1 cellular context compared by ENCODE assay signal in genomic region chr1:55212349-55213028, GRCh38.
A peak's percentile ranks its signal among the peaks of the same experiment; 100 is the strongest.
TF ChIP-seq lines count a peak whose summit lies in the region.

No MANE protein-coding gene starts in this region.

TF ChIP-seq in K562, 482 proteins besides CTCF, POLR2A, EP300 and RAD21 (continued from another document):
- TF ChIP-seq, protein P1, sequence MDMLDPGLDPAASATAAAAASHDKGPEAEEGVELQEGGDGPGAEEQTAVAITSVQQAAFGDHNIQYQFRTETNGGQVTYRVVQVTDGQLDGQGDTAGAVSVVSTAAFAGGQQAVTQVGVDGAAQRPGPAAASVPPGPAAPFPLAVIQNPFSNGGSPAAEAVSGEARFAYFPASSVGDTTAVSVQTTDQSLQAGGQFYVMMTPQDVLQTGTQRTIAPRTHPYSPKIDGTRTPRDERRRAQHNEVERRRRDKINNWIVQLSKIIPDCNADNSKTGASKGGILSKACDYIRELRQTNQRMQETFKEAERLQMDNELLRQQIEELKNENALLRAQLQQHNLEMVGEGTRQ (CRISPR knock-in tag; IDR thresholded peaks at IDR 0.05): no peak
- TF ChIP-seq CBFA2T2 (conservative IDR thresholded peaks at IDR 0.05): no peak
- no peak for TF ChIP-seq EZH2 (IDR thresholded peaks at IDR 0.05; ENCODE audit: borderline replicate concordance, low read depth, low read length)
- TF ChIP-seq NR3C1 (CRISPR knock-in tag; IDR thresholded peaks at IDR 0.05): no peak
- TF ChIP-seq PKNOX1 (IDR thresholded peaks at IDR 0.05): peak; percentile 80
- TF ChIP-seq, protein P2, sequence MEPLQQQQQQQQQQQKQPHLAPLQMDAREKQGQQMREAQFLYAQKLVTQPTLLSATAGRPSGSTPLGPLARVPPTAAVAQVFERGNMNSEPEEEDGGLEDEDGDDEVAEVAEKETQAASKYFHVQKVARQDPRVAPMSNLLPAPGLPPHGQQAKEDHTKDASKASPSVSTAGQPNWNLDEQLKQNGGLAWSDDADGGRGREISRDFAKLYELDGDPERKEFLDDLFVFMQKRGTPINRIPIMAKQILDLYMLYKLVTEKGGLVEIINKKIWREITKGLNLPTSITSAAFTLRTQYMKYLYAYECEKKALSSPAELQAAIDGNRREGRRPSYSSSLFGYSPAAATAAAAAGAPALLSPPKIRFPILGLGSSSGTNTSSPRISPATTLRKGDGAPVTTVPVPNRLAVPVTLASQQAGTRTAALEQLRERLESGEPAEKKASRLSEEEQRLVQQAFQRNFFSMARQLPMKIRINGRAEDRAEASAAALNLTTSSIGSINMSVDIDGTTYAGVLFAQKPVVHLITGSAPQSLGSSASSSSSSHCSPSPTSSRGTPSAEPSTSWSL (CRISPR knock-in tag; IDR thresholded peaks at IDR 0.05; ENCODE audit: borderline replicate concordance): no peak
- TF ChIP-seq DACH1 (IDR thresholded peaks at IDR 0.05; ENCODE audit: partially characterized antibody): peak; percentile 1
- TF ChIP-seq ZNF764 (CRISPR knock-in tag; IDR thresholded peaks at IDR 0.05; ENCODE audit: low read depth): no peak
- no peak for TF ChIP-seq ZNF445 (CRISPR knock-in tag; IDR thresholded peaks at IDR 0.05; ENCODE audit: low read depth)
- no peak for TF ChIP-seq E2F8 (IDR thresholded peaks at IDR 0.05; ENCODE audit: low read depth, partially characterized antibody)
- TF ChIP-seq SMAD4 (CRISPR knock-in tag; conservative IDR thresholded peaks at IDR 0.05): no peak
- no peak for TF ChIP-seq ZBTB26 (CRISPR knock-in tag; IDR thresholded peaks at IDR 0.05)
- TF ChIP-seq SMARCC2 (IDR thresholded peaks at IDR 0.05; ENCODE audit: low read depth): no peak
- no peak for TF ChIP-seq HLTF (IDR thresholded peaks at IDR 0.05)
- no peak for TF ChIP-seq ZNF436 (CRISPR knock-in tag; IDR thresholded peaks at IDR 0.05)
- TF ChIP-seq TRIM28 (IDR thresholded peaks at IDR 0.05): no peak
- TF ChIP-seq ILK (tag; IDR thresholded peaks at IDR 0.05; ENCODE audit: borderline replicate concordance, low read depth): no peak
- TF ChIP-seq LEF1 (IDR thresholded peaks at IDR 0.05): no peak
- no peak for TF ChIP-seq MYC (IDR thresholded peaks at IDR 0.05; ENCODE audit: low read depth, low read length)
- TF ChIP-seq MYC (CRISPR knock-in tag; IDR thresholded peaks at IDR 0.05; ENCODE audit: borderline replicate concordance, low read depth): no peak
- no peak for TF ChIP-seq KDM4B (IDR thresholded peaks at IDR 0.05; ENCODE audit: borderline replicate concordance in 2 of 2, low read depth in 1 of 2)
- 0 out of 2 replicates have a peak, but pooled peaks have one; percentile 14 for TF ChIP-seq ZNF311 (CRISPR knock-in tag; IDR thresholded peaks at IDR 0.05)
- no peak for TF ChIP-seq CC2D1A (IDR thresholded peaks at IDR 0.05)
- TF ChIP-seq, protein P3, sequence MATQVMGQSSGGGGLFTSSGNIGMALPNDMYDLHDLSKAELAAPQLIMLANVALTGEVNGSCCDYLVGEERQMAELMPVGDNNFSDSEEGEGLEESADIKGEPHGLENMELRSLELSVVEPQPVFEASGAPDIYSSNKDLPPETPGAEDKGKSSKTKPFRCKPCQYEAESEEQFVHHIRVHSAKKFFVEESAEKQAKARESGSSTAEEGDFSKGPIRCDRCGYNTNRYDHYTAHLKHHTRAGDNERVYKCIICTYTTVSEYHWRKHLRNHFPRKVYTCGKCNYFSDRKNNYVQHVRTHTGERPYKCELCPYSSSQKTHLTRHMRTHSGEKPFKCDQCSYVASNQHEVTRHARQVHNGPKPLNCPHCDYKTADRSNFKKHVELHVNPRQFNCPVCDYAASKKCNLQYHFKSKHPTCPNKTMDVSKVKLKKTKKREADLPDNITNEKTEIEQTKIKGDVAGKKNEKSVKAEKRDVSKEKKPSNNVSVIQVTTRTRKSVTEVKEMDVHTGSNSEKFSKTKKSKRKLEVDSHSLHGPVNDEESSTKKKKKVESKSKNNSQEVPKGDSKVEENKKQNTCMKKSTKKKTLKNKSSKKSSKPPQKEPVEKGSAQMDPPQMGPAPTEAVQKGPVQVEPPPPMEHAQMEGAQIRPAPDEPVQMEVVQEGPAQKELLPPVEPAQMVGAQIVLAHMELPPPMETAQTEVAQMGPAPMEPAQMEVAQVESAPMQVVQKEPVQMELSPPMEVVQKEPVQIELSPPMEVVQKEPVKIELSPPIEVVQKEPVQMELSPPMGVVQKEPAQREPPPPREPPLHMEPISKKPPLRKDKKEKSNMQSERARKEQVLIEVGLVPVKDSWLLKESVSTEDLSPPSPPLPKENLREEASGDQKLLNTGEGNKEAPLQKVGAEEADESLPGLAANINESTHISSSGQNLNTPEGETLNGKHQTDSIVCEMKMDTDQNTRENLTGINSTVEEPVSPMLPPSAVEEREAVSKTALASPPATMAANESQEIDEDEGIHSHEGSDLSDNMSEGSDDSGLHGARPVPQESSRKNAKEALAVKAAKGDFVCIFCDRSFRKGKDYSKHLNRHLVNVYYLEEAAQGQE (CRISPR knock-in tag; IDR thresholded peaks at IDR 0.05; ENCODE audit: low read depth): no peak
- TF ChIP-seq ZNF785 (CRISPR knock-in tag; IDR thresholded peaks at IDR 0.05): no peak
- no peak for TF ChIP-seq ZNF551 (CRISPR knock-in tag; IDR thresholded peaks at IDR 0.05)
- no peak for TF ChIP-seq ZNF77 (CRISPR knock-in tag; IDR thresholded peaks at IDR 0.05)
- peak; percentile 60 for TF ChIP-seq RBBP5 (IDR thresholded peaks at IDR 0.05; ENCODE audit: borderline replicate concordance, insufficient read depth, low read length, poor library complexity, severe bottlenecking)
- TF ChIP-seq THAP7 (CRISPR knock-in tag; IDR thresholded peaks at IDR 0.05): no peak
- TF ChIP-seq TEAD4 (IDR thresholded peaks at IDR 0.05; ENCODE audit: low read length): peak; percentile 20; the same call in 1 of the 2 replicates
- no peak for TF ChIP-seq TEAD4 (CRISPR knock-in tag; IDR thresholded peaks at IDR 0.05; ENCODE audit: borderline replicate concordance)
- TF ChIP-seq KDM2B (CRISPR knock-in tag; IDR thresholded peaks at IDR 0.05): no peak
- no peak for TF ChIP-seq ZFP1 (CRISPR knock-in tag; IDR thresholded peaks at IDR 0.05)
- no peak for TF ChIP-seq ZBTB17 (CRISPR knock-in tag; IDR thresholded peaks at IDR 0.05)
TF ChIP-seq in K562: peak in this region for 6.
